Comparison of ENCODE assay signal across 20 cellular contexts in the genomic region with DNA sequence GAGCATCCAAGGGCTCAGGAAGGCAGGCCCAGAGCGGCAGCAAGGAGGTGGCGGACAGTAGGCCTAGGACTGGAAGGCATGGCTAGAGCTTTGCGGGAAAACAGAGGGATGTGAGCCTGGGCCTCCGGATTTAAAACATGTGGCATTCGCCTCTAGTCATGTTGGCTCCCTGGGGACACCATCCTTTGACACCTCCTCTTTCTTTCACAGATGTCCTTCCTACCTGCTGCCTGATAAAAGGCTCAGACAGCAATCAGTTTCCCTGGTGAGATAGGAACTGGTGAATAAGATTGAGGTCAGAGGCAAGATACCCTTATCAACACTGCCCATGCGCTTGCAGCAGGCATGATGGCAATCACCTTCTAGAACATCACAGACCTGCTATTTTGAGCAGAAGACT.
"Had no signal": no experiment of that assay in that cellular context is flagged by ENCODE, and none has a peak within 500 bp of the region (broad histone marks: within the 10 kb centered on the region; RNA-seq: fewer than 3 reads in every experiment).

No MANE protein-coding gene starts in this region.

- H3K4me1 ChIP-seq: gastrocnemius medialis, left lung, lower lobe of right lung had no signal

- H3K36me3 ChIP-seq: esophagus squamous epithelium, gastrocnemius medialis, heart right ventricle, left lung, lower lobe of right lung had no signal

- H3K27ac Mint-ChIP-seq: naive thymus-derived CD4-positive, alpha-beta T cell had no signal

- H3K36me3 Mint-ChIP-seq: naive thymus-derived CD4-positive, alpha-beta T cell had no signal

- H3K4me3 ChIP-seq: coronary artery, dorsolateral prefrontal cortex, esophagus squamous epithelium, gastrocnemius medialis, heart right ventricle, left lung, lower lobe of right lung had no signal

- H3K27me3 ChIP-seq: esophagus squamous epithelium, gastrocnemius medialis, heart right ventricle, left lung had no signal

- ATAC-seq: esophagus mucosa; gastrocnemius medialis; heart right ventricle; left cardiac atrium; left ventricle myocardium superior; lower lobe of right lung; naive thymus-derived CD4-positive, alpha-beta T cell had no signal

- H3K4me1 Mint-ChIP-seq: naive thymus-derived CD4-positive, alpha-beta T cell had no signal

- H3K4me3 Mint-ChIP-seq: naive thymus-derived CD4-positive, alpha-beta T cell had no signal

- H3K27ac ChIP-seq: coronary artery, dorsolateral prefrontal cortex, epithelial cell of prostate, esophagus squamous epithelium, gastrocnemius medialis, heart right ventricle, left lung, lower lobe of right lung had no signal

- DNase-seq: dermis blood vessel endothelial cell; dorsolateral prefrontal cortex; effector CD4-positive, alpha-beta T cell; effector memory CD4-positive, alpha-beta T cell; erythroblast; esophagus squamous epithelium; foreskin fibroblast; foreskin melanocyte; gastrocnemius medialis; heart right ventricle; hippocampal formation; left cardiac atrium; left lung; left ventricle myocardium superior; lower lobe of right lung; midbrain; naive thymus-derived CD4-positive, alpha-beta T cell had no signal

- H3K9me3 ChIP-seq: esophagus squamous epithelium, gastrocnemius medialis, heart right ventricle, left lung, lower lobe of right lung had no signal
